ENCODE assay signal across 8 cellular contexts in genomic region chr1:110150330-110151174, GRCh38. TPM values are rescaled to one million over a fixed set of nuclear protein-coding genes. Genes with fewer than 3 reads are reported as not detected.
DNase-seq lines count a peak whose midpoint lies in the region; ATAC-seq and TF ChIP-seq lines count a peak whose summit lies in the region.

Gene SLC6A17 (plus strand): TSS chr1:110150494. CDS start chr1:110166930, 16,436 bp downstream.

- H3K4me3 ChIP-seq in GM12865 (ENCODE audit: low read depth, low read length) (no peak within 1 kb of the TSS), mesendoderm (ENCODE audit: low read length) (peak within 1 kb of the TSS; percentile 15)

- CTCF ChIA-PET in T-cell (lab: Charles Lee), result no interaction called here

- H3K4me3 Mint-ChIP-seq in type B pancreatic cell, result peak within 1 kb of the TSS; percentile 70
- peak within 1 kb of the TSS in 1 of 3 donors; percentile 3 for H3K4me3 Mint-ChIP-seq in T-cell

- no peak within 1 kb of the TSS for H3K56ac ChIP-seq in mesendoderm (ENCODE audit: low read length)

- no peak within 1 kb of the TSS for H2BK15ac ChIP-seq in mesendoderm (replicated peaks; ENCODE audit: low read depth)

- no peaks in the 10 kb centered on the region for H3K4me1 ChIP-seq in mesendoderm (ENCODE audit: control insufficient read depth, low read depth, low read length)

- H2BK5ac ChIP-seq in mesendoderm (ENCODE audit: low read length), result no peak within 1 kb of the TSS

- H3K9ac ChIP-seq in mesendoderm (ENCODE audit: low read length), result peak within 1 kb of the TSS; percentile 28

- H3K4me2 ChIP-seq in mesendoderm (ENCODE audit: low read length), result peak within 1 kb of the TSS; percentile 78

- H3K9me3 Mint-ChIP-seq in type B pancreatic cell (no peaks in the 10 kb centered on the region), T-cell (no peaks in the 10 kb centered on the region)

- POLR2A ChIA-PET in T-cell (lab: Charles Lee), result no interaction called here

- WGBS in mesendoderm (ENCODE audit: extremely low coverage, insufficient coverage, low lambda C conversion rate), result no CpG with 5 or more reads among the region's 104 CpGs

- H3K27ac ChIP-seq in caudate nucleus (ENCODE audit: low read depth, low read length) (peak within 1 kb of the TSS; percentile 36), mesendoderm (ENCODE audit: low read depth, low read length) (no peak within 1 kb of the TSS)

- H3K4ac ChIP-seq in mesendoderm (ENCODE audit: low read depth, low read length), result no peak within 1 kb of the TSS

- no peaks in the 10 kb centered on the region for H3K79me2 ChIP-seq in mesendoderm (ENCODE audit: control insufficient read depth, insufficient read depth, low read length)

- H3K36me3 Mint-ChIP-seq in type B pancreatic cell, result no peaks in the 10 kb centered on the region
- no peaks in the 10 kb centered on the region for H3K36me3 Mint-ChIP-seq in T-cell

- H4K5ac ChIP-seq in mesendoderm (ENCODE audit: low read length), result no peak within 1 kb of the TSS

- no peak for ATAC-seq in T-cell (replicated peaks in 1 of 4)

- no peak for TF ChIP-seq CTCF in GM12865 (IDR thresholded peaks at IDR 0.05; ENCODE audit: insufficient read depth, low read depth, low read length, missing control alignments)
- TF ChIP-seq CTCF in type B pancreatic cell (conservative IDR thresholded peaks at IDR 0.05), result peak; percentile 63

- H4K8ac ChIP-seq in mesendoderm (ENCODE audit: low read depth, low read length), result no peak within 1 kb of the TSS

- peaks cover 36% of the 10 kb centered on the region for H3K27me3 ChIP-seq in mesendoderm (ENCODE audit: insufficient read depth, low read length, poor library complexity)

- peaks cover 3% of the 10 kb centered on the region for H3K4me1 Mint-ChIP-seq in type B pancreatic cell (ENCODE audit: unreplicated experiment)
- peaks cover 0 to 4% (median 3%) of the 10 kb centered on the region in 3 donors for H3K4me1 Mint-ChIP-seq in T-cell

- peak within 1 kb of the TSS; percentile 6 for H3K23ac ChIP-seq in mesendoderm (ENCODE audit: low read length)

- no peak within 1 kb of the TSS for H2BK120ac ChIP-seq in mesendoderm (ENCODE audit: low read depth, low read length)

- H3K27ac Mint-ChIP-seq in type B pancreatic cell (no peak within 1 kb of the TSS), T-cell (peak within 1 kb of the TSS in 1 of 2 donors; percentile 63)

- H2AK5ac ChIP-seq in mesendoderm (ENCODE audit: low read length), result no peak within 1 kb of the TSS

- H3K18ac ChIP-seq in mesendoderm (ENCODE audit: low read length), result no peak within 1 kb of the TSS

- H3K36me3 ChIP-seq in mesendoderm (ENCODE audit: control insufficient read depth, insufficient read depth, low read length), result no peaks in the 10 kb centered on the region

- DNase-seq in GM12865 (ENCODE audit: low read depth), result peak; percentile 20
- DNase-seq in NCI-H510A (lab: John Stamatoyannopoulos, UW), result peak; percentile 71
- peak in 31 of 61 donors; percentile 14 to 76 (median 46) for DNase-seq in caudate nucleus (lab: John Stamatoyannopoulos, UW)
- peak; percentile 39 for DNase-seq in mesendoderm
- DNase-seq in type B pancreatic cell (ENCODE audit: extremely low spot score, unreplicated experiment), result no peak
- DNase-seq in HUDEP-2 (lab: John Stamatoyannopoulos, UW; ENCODE audit: unreplicated experiment in 76 of 76), result no peak
- DNase-seq in T-cell, result no peak
- no peak for DNase-seq in activated effector memory CD4-positive, alpha-beta T cell treated with Interleukin-2 at 50 U/mL for 16 hours

- H3K27me3 Mint-ChIP-seq in type B pancreatic cell (peaks cover 45% of the 10 kb centered on the region), T-cell (peaks cover 36 to 42% of the 10 kb centered on the region in 2 donors)

- no peaks in the 10 kb centered on the region for H3K79me1 ChIP-seq in mesendoderm (ENCODE audit: low read length)

RNA-seq across cellular contexts. Expression of gene SLC6A17, which starts in this region (rescaled TPM):
- polyA plus RNA-seq in mesendoderm (2013, experiment 1 of 2), result 1.6 TPM
- 1.6 TPM for polyA plus RNA-seq in mesendoderm (2013, experiment 2 of 2)
- total RNA-seq in type B pancreatic cell (ENCODE audit: low replicate concordance) (0.50 and 0.58 TPM in 2 replicates), T-cell (not detected)

Comparison
In these comparisons a context has a peak if more than half of its experiments do, and no peak if none do; other contexts are left out.
1. DNase-seq: peak in GM12865 (single experiment), NCI-H510A (single experiment), caudate nucleus (31 of 61) and mesendoderm (single experiment); none in type B pancreatic cell (single experiment), HUDEP-2 (0 of 76), T-cell (0 of 34) and activated effector memory CD4-positive, alpha-beta T cell treated with Interleukin-2 at 50 U/mL for 16 hours (single experiment).